ENCODE assay signal across 17 cellular contexts in the genomic region with DNA sequence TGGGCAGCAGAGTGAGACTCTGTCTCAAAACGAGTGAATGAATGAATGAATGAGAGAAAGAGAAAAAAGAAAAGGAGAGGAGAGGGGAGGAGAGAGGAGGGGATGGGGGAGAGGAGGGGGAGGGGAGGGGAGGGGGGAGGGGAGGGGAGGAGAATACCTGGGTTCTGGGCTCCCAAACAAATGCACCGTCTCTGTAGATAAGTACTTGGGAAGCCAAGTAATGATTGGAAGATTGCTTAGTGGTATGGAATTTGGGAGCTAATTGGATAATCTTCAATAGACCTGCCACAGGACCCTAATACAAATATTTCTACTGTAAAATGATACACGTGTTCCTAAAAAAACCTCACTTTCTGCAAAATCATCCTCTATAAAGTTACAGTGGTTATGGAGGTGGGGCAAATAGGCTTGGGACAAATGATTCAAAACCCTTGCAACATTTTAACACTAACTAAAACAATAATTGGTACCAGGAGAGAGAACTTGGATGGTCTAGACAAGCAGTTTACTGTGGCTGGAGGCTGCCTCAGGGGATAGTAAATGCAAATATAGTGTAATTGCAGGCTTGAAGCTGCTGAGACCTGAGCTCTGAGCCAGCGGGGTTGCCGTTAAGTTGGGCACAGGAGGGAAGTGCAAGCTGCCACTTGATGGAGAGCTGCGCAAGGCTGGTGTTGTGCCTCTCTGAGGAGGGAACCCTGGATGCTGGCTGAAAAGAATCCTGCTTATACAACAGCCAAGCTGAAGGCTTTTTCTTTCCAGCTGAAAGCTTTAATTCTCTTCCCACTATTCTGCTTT.
DNase-seq lines count a peak whose midpoint lies in the region; ATAC-seq and TF ChIP-seq lines count a peak whose summit lies in the region.
"Had no signal": no experiment of that assay in that cellular context is flagged by ENCODE, and none has a peak within 500 bp of the region (broad histone marks: within the 10 kb centered on the region; RNA-seq: fewer than 3 reads in every experiment).

No MANE protein-coding gene starts in this region.

- TF ChIP-seq CTCF in DOHH2 (IDR thresholded peaks at IDR 0.05; ENCODE audit: low read depth, low read length, poor library complexity, severe bottlenecking): no peak
- TF ChIP-seq CTCF in NB4 (IDR thresholded peaks at IDR 0.05; ENCODE audit: low read depth, low read length): no peak

- no peak overlapping the region for H3K27ac ChIP-seq in DOHH2 (ENCODE audit: low read depth, low read length)
- H3K27ac ChIP-seq: body of pancreas had no signal

- no peaks in the 10 kb centered on the region for H4K20me1 ChIP-seq in DOHH2 (ENCODE audit: control insufficient read depth, insufficient read depth, low read depth, low read length)

- H3K4me2 ChIP-seq in DOHH2 (ENCODE audit: low read length): peak overlapping the region; percentile 52
- H3K4me2 ChIP-seq: smooth muscle cell had no signal

- H3K4me3 ChIP-seq in DOHH2 (ENCODE audit: low read length) (peak overlapping the region; percentile 36), NB4 (ENCODE audit: low read depth, low read length) (no peak overlapping the region)
- H3K4me3 ChIP-seq: body of pancreas, dorsolateral prefrontal cortex, smooth muscle cell had no signal

- no peaks in the 10 kb centered on the region for H3K9me3 ChIP-seq in DOHH2 (ENCODE audit: control insufficient read depth, insufficient read depth, low read length)
- H3K9me3 ChIP-seq: body of pancreas had no signal

- DNase-seq in NB4 (ENCODE audit: low read depth) (peak; percentile 40), NCI-H526 (lab: John Stamatoyannopoulos, UW) (peak; percentile 90 to 92), islet precursor cell (peak; percentile 76), 8988T (no peak)
- DNase-seq: activated gamma-delta T cell treated with Interleukin-2 at 50 U/mL for 16 hours, body of pancreas, GOT3, Kasumi-1, NCI-H774, T1000 had no signal

- ATAC-seq in GM21423 (IDR thresholded peaks at IDR 0.05; ENCODE audit: unreplicated experiment): no peak
- ATAC-seq in GM19351 (IDR thresholded peaks at IDR 0.05; ENCODE audit: unreplicated experiment): no peak
- ATAC-seq in GM18517 (IDR thresholded peaks at IDR 0.05; ENCODE audit: unreplicated experiment): no peak
- ATAC-seq: body of pancreas, Right ventricle myocardium inferior had no signal

- no peak for TF ChIP-seq POLR2A in NB4 (IDR thresholded peaks at IDR 0.05; ENCODE audit: extremely low read depth, insufficient read length)

- peaks cover 8% of the 10 kb centered on the region for H3F3A ChIP-seq in DOHH2 (ENCODE audit: control insufficient read depth, insufficient read depth)

- peaks cover 82% of the 10 kb centered on the region for H3K4me1 ChIP-seq in DOHH2 (ENCODE audit: control insufficient read depth, low read length)
- H3K4me1 ChIP-seq: body of pancreas had no signal

- no peaks in the 10 kb centered on the region for H3K9me2 ChIP-seq in DOHH2 (replicated peaks; ENCODE audit: control insufficient read depth, low read length)

- H3K27me3 ChIP-seq in DOHH2 (ENCODE audit: control insufficient read depth, low read length): no peaks in the 10 kb centered on the region
- H3K27me3 ChIP-seq: body of pancreas had no signal

- H3K36me3 ChIP-seq in DOHH2 (ENCODE audit: control insufficient read depth, low read length): 0 out of 2 replicates have a peak, but pooled peaks cover 3% of the 10 kb centered on the region

- H3K79me2 ChIP-seq in DOHH2 (ENCODE audit: control insufficient read depth, low read length): peaks cover 18% of the 10 kb centered on the region
